ENCODE assay signal across 18 cellular contexts in genomic region chr15:64232400-64232799, GRCh38.
DNase-seq lines count a peak whose midpoint lies in the region; ATAC-seq and TF ChIP-seq lines count a peak whose summit lies in the region.
"Had no signal": no experiment of that assay in that cellular context is flagged by ENCODE, and none has a peak within 500 bp of the region (broad histone marks: within the 10 kb centered on the region; RNA-seq: fewer than 3 reads in every experiment).

No MANE protein-coding gene starts in this region.

- H3K4me2 ChIP-seq in mesenchymal stem cell (ENCODE audit: low read length, poor library complexity, severe bottlenecking), result no peak overlapping the region
- H3K4me2 ChIP-seq: KMS-11 had no signal

- no peak overlapping the region for H3K27ac Mint-ChIP-seq in naive thymus-derived CD4-positive, alpha-beta T cell
- H3K27ac Mint-ChIP-seq: activated CD4-positive, alpha-beta T cell treated with anti-CD3 and anti-CD28 coated beads for 36 hours; activated T-cell treated with anti-CD3 and anti-CD28 coated beads, Interleukin-2, amount 50 U/mL, for 72 hours; B cell; memory B cell; stimulated activated effector memory CD8-positive, alpha-beta T cell treated with anti-CD3 and anti-CD28 coated beads, Interleukin-12 subunit alpha, Interleukin-12 subunit beta, amount 100 ng/mL, for 72 hours had no signal

- no peak overlapping the region for H3K27ac ChIP-seq in brain microvascular endothelial cell
- H3K27ac ChIP-seq in mesenchymal stem cell (ENCODE audit: low read length, poor library complexity, severe bottlenecking), result peak overlapping the region; percentile 67
- no peak overlapping the region for H3K27ac ChIP-seq in naive thymus-derived CD4-positive, alpha-beta T cell (ENCODE audit: low read depth, low read length)
- H3K27ac ChIP-seq: KMS-11, pancreas had no signal

- CTCF ChIA-PET in naive thymus-derived CD4-positive, alpha-beta T cell (lab: Charles Lee), result no interaction called here

- DNase-seq in AG20443 (ENCODE audit: low spot score) (peak; percentile 25), LoVo (ENCODE audit: low spot score) (peak; percentile 44), brain microvascular endothelial cell (peak; percentile 56), mesenchymal stem cell (peak; percentile 72), NCI-H510A (lab: John Stamatoyannopoulos, UW) (no peak), hypothalamus (lab: John Stamatoyannopoulos, UW) (no peak), pons (ENCODE audit: low spot score) (no peak)
- DNase-seq in naive thymus-derived CD4-positive, alpha-beta T cell, result no peak
- DNase-seq: activated CD4-positive, alpha-beta T cell treated with anti-CD3 and anti-CD28 coated beads for 36 hours; activated T-cell treated with anti-CD3 and anti-CD28 coated beads, Interleukin-2, amount 50 U/mL, for 72 hours; NCI-H2107; pancreas; stimulated activated CD4-positive, alpha-beta T cell treated with anti-CD3 and anti-CD28 coated beads, Interleukin-1b, Interleukin-23, amount 100 ng/mL, for 48 hours; T-helper 1 cell had no signal

- H2BK120ac ChIP-seq in mesenchymal stem cell (ENCODE audit: low read depth, low read length), result no peak overlapping the region

- H3K9ac ChIP-seq in mesenchymal stem cell (ENCODE audit: low read length), result peak overlapping the region; percentile 4
- H3K9ac ChIP-seq: KMS-11 had no signal

- no peak overlapping the region for H2AFZ ChIP-seq in mesenchymal stem cell (ENCODE audit: low read depth, low read length)

- H3K36me3 Mint-ChIP-seq in naive thymus-derived CD4-positive, alpha-beta T cell, result peaks cover 0 to 10% (median 5%) of the 10 kb centered on the region in 5 donors
- H3K36me3 Mint-ChIP-seq: stimulated activated effector memory CD8-positive, alpha-beta T cell treated with anti-CD3 and anti-CD28 coated beads, Interleukin-12 subunit alpha, Interleukin-12 subunit beta, amount 100 ng/mL, for 72 hours had no signal

- H3K4ac ChIP-seq in mesenchymal stem cell (ENCODE audit: low read depth in 1 of 2, low read length in 2 of 2), result no peak overlapping the region

- no peak overlapping the region for H2BK15ac ChIP-seq in mesenchymal stem cell (ENCODE audit: low read depth, poor library complexity, severe bottlenecking)

- no peak overlapping the region for H3K23ac ChIP-seq in mesenchymal stem cell (ENCODE audit: low read length in 2 of 2)

- no peak overlapping the region for H2BK12ac ChIP-seq in mesenchymal stem cell (ENCODE audit: low read length in 2 of 2)

- H3K36me3 ChIP-seq in brain microvascular endothelial cell (replicated peaks), result no peaks in the 10 kb centered on the region
- H3K36me3 ChIP-seq in mesenchymal stem cell (ENCODE audit: control insufficient read depth in 1 of 2, insufficient read depth in 2 of 2, low read depth in 1 of 2, low read length in 2 of 2), result no peaks in the 10 kb centered on the region
- no peaks in the 10 kb centered on the region for H3K36me3 ChIP-seq in naive thymus-derived CD4-positive, alpha-beta T cell (ENCODE audit: control insufficient read depth in 2 of 3, insufficient read depth in 3 of 3, low read length in 3 of 3)
- H3K36me3 ChIP-seq: pancreas had no signal

- no peak overlapping the region for H3K14ac ChIP-seq in mesenchymal stem cell (ENCODE audit: low read length in 2 of 2)

- no peak overlapping the region for H3K4me3 ChIP-seq in brain microvascular endothelial cell (ENCODE audit: low read depth, low read length)
- no peak overlapping the region for H3K4me3 ChIP-seq in mesenchymal stem cell (ENCODE audit: insufficient read depth in 1 of 2, low read depth in 1 of 2, low read length in 2 of 2)
- H3K4me3 ChIP-seq in naive thymus-derived CD4-positive, alpha-beta T cell (ENCODE audit: low read length), result no peak overlapping the region
- H3K4me3 ChIP-seq: pancreas had no signal

- no peak overlapping the region for H2AK5ac ChIP-seq in mesenchymal stem cell (ENCODE audit: low read length, severe bottlenecking)

- H3K9me3 Mint-ChIP-seq in naive thymus-derived CD4-positive, alpha-beta T cell, result peaks cover 0 to 3% (median 0%) of the 10 kb centered on the region in 11 donors
- H3K9me3 Mint-ChIP-seq: activated T-cell treated with anti-CD3 and anti-CD28 coated beads, Interleukin-2, amount 50 U/mL, for 72 hours; stimulated activated effector memory CD8-positive, alpha-beta T cell treated with anti-CD3 and anti-CD28 coated beads, Interleukin-12 subunit alpha, Interleukin-12 subunit beta, amount 100 ng/mL, for 72 hours had no signal

- in situ Hi-C loops in brain microvascular endothelial cell (cut with HindIII; ENCODE audit: low pct_ligation_motif_present, low sequenced_read_pairs), result no loop called here

- no peak overlapping the region for H4K8ac ChIP-seq in mesenchymal stem cell (ENCODE audit: low read length)

- no peak overlapping the region for H3K4me3 Mint-ChIP-seq in naive thymus-derived CD4-positive, alpha-beta T cell
- H3K4me3 Mint-ChIP-seq: activated CD4-positive, alpha-beta T cell treated with anti-CD3 and anti-CD28 coated beads for 36 hours; activated T-cell treated with anti-CD3 and anti-CD28 coated beads, Interleukin-2, amount 50 U/mL, for 72 hours; B cell; memory B cell; stimulated activated effector memory CD8-positive, alpha-beta T cell treated with anti-CD3 and anti-CD28 coated beads, Interleukin-12 subunit alpha, Interleukin-12 subunit beta, amount 100 ng/mL, for 72 hours had no signal

- H3K18ac ChIP-seq in mesenchymal stem cell (ENCODE audit: low read depth in 1 of 2, low read length in 2 of 2), result no peak overlapping the region

- H3K27me3 ChIP-seq in brain microvascular endothelial cell (replicated peaks) (no peaks in the 10 kb centered on the region), mesenchymal stem cell (ENCODE audit: control insufficient read depth in 1 of 2, insufficient read depth in 1 of 2, low read length in 2 of 2) (no peaks in the 10 kb centered on the region)
- no peaks in the 10 kb centered on the region for H3K27me3 ChIP-seq in naive thymus-derived CD4-positive, alpha-beta T cell (ENCODE audit: control insufficient read depth in 2 of 2, insufficient read depth in 2 of 2, low read length in 2 of 2)
- H3K27me3 ChIP-seq: pancreas had no signal

- no peak for TF ChIP-seq CTCF in brain microvascular endothelial cell (IDR thresholded peaks at IDR 0.05; ENCODE audit: low read depth, low read length, missing control alignments)

- H3K4me1 Mint-ChIP-seq in naive thymus-derived CD4-positive, alpha-beta T cell, result peaks cover 5 to 24% (median 9%) of the 10 kb centered on the region in 7 donors

- POLR2A ChIA-PET in naive thymus-derived CD4-positive, alpha-beta T cell (lab: Charles Lee), result no interaction called here

- H3K9me3 ChIP-seq in mesenchymal stem cell (ENCODE audit: control insufficient read depth, low read length), result no peaks in the 10 kb centered on the region
- H3K9me3 ChIP-seq in naive thymus-derived CD4-positive, alpha-beta T cell (ENCODE audit: control insufficient read depth in 2 of 3, low read length in 3 of 3), result no peaks in the 10 kb centered on the region
- H3K9me3 ChIP-seq: pancreas had no signal

- no peak overlapping the region for H2BK5ac ChIP-seq in mesenchymal stem cell (ENCODE audit: low read depth, low read length, poor library complexity, severe bottlenecking)

- no peaks in the 10 kb centered on the region for H3K27me3 Mint-ChIP-seq in naive thymus-derived CD4-positive, alpha-beta T cell
- H3K27me3 Mint-ChIP-seq: activated CD4-positive, alpha-beta T cell treated with anti-CD3 and anti-CD28 coated beads for 36 hours; B cell; memory B cell had no signal

- no CpG with 5 or more reads among the region's 1 CpG for WGBS in mesenchymal stem cell

- H3K4me1 ChIP-seq in mesenchymal stem cell (ENCODE audit: control insufficient read depth, insufficient read depth, low read depth, low read length), result peaks cover 1% of the 10 kb centered on the region
- no peaks in the 10 kb centered on the region for H3K4me1 ChIP-seq in naive thymus-derived CD4-positive, alpha-beta T cell (ENCODE audit: control insufficient read depth in 2 of 2, insufficient read depth in 2 of 2, low read length in 2 of 2)
- H3K4me1 ChIP-seq: pancreas had no signal

- no peak for ATAC-seq in naive thymus-derived CD4-positive, alpha-beta T cell
- ATAC-seq: activated CD4-positive, alpha-beta T cell treated with anti-CD3 and anti-CD28 coated beads for 36 hours; activated T-cell treated with anti-CD3 and anti-CD28 coated beads, Interleukin-2, amount 50 U/mL, for 72 hours; stimulated activated effector memory CD8-positive, alpha-beta T cell treated with anti-CD3 and anti-CD28 coated beads, Interleukin-12 subunit alpha, Interleukin-12 subunit beta, amount 100 ng/mL, for 72 hours had no signal

- no peak overlapping the region for H4K91ac ChIP-seq in mesenchymal stem cell (ENCODE audit: low read length)

- intact Hi-C loops in naive thymus-derived CD4-positive, alpha-beta T cell (cut with micrococcal nuclease), result no loop called here

- H3K79me1 ChIP-seq in mesenchymal stem cell (replicated peaks; ENCODE audit: low read length, poor library complexity, severe bottlenecking), result peaks cover 23% of the 10 kb centered on the region

Comparison
In these comparisons a context has a peak if more than half of its experiments do, and no peak if none do; other contexts are left out.
1. DNase-seq: peak in AG20443 (single experiment), LoVo (single experiment), brain microvascular endothelial cell (single experiment) and mesenchymal stem cell (single experiment); none in NCI-H510A (single experiment), naive thymus-derived CD4-positive, alpha-beta T cell (0 of 9), hypothalamus (0 of 51) and pons (single experiment).